ENCODE assay signal across 7 cellular contexts in the genomic region with DNA sequence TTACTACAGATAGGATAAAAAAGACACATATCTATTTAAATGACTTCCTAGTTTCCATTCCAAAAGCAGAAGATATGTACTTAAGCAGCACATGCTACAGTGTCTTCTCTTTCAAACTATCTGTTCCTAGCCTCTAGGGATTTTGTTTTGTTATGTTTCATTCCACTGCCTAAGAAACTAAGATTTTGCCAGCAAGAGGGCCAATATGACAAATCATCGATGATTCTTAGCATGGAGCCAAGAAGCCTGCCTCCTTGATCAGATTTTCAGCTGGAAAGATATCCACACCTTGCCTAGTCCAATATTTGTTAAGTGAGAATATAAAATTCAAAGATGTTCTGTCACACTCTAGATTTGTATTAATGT. TPM values are rescaled to one million over a fixed set of nuclear protein-coding genes. Genes with fewer than 3 reads are reported as not detected.
DNase-seq lines count a peak whose midpoint lies in the region; ATAC-seq and TF ChIP-seq lines count a peak whose summit lies in the region.

No MANE protein-coding gene starts in this region.

- H3K4me1 Mint-ChIP-seq in GM23338 (peaks cover 77% of the 10 kb centered on the region), T-cell (peaks cover 90 to 94% (median 93%) of the 10 kb centered on the region in 3 donors)

- H3K36me3 ChIP-seq in GM23338 (ENCODE audit: insufficient read depth), result no peaks in the 10 kb centered on the region

- peaks cover 75% of the 10 kb centered on the region for H3K36me3 Mint-ChIP-seq in GM23338 (ENCODE audit: low read depth)
- H3K36me3 Mint-ChIP-seq in T-cell, result peaks cover 7% of the 10 kb centered on the region

- no peaks in the 10 kb centered on the region for H3K27me3 ChIP-seq in GM23338 (ENCODE audit: insufficient read depth)

- H3K79me2 ChIP-seq in GM23338 (replicated peaks; ENCODE audit: insufficient read depth), result peaks cover 100% of the 10 kb centered on the region

- POLR2A ChIA-PET in T-cell (lab: Charles Lee), result no interaction called here

- peaks cover 95% of the 10 kb centered on the region for H4K20me1 ChIP-seq in GM23338 (replicated peaks; ENCODE audit: insufficient read depth)

- H3K4me1 ChIP-seq in GM23338 (ENCODE audit: insufficient read depth), result peaks cover 72% of the 10 kb centered on the region

- H3K4me3 ChIP-seq in GM23338 (peak overlapping the region; percentile 27), skin epidermis (no peak overlapping the region)

- DNase-seq in GM23338 (ENCODE audit: low spot score) (no peak), T-cell (no peak), fibroblast of gingiva (ENCODE audit: low read depth) (peak; percentile 58), 8988T (no peak)

- peak overlapping the region; percentile 39; the same call in 2 of the 3 replicates for H3K4me3 Mint-ChIP-seq in GM23338
- peak overlapping the region in 2 of 3 donors; percentile 5 to 22 for H3K4me3 Mint-ChIP-seq in T-cell

- no peaks in the 10 kb centered on the region for H3K9me2 ChIP-seq in GM23338 (ENCODE audit: insufficient read depth)

- no peak for TF ChIP-seq CTCF in GM23338 (conservative IDR thresholded peaks at IDR 0.05; ENCODE audit: low read depth in 2 of 2)

- H2AFZ ChIP-seq in GM23338, result no peak overlapping the region

- H3K27me3 Mint-ChIP-seq in GM23338 (ENCODE audit: insufficient read depth, low read depth, poor library complexity) (peaks cover 10% of the 10 kb centered on the region), T-cell (no peaks in the 10 kb centered on the region)

- no peaks in the 10 kb centered on the region; the same call in 2 of the 3 replicates for H3K9me3 Mint-ChIP-seq in GM23338
- no peaks in the 10 kb centered on the region for H3K9me3 Mint-ChIP-seq in T-cell

- H3K27ac Mint-ChIP-seq in GM23338, result no peak overlapping the region; the same call in 1 of the 2 replicates
- peak overlapping the region; percentile 62 to 88 for H3K27ac Mint-ChIP-seq in T-cell

- H3K4me2 ChIP-seq in GM23338, result peak overlapping the region; percentile 42; the same call in 1 of the 2 replicates

- 0 out of 2 replicates have a peak, but pooled peaks cover 3% of the 10 kb centered on the region for H3F3A ChIP-seq in GM23338 (replicated peaks; ENCODE audit: low read depth)

- ATAC-seq in GM23338 (no peak), T-cell (replicated peaks in 1 of 4) (no peak), GM18861 (IDR thresholded peaks at IDR 0.05; ENCODE audit: unreplicated experiment) (no peak), GM21717 (IDR thresholded peaks at IDR 0.05; ENCODE audit: unreplicated experiment) (no peak)

- CTCF ChIA-PET in T-cell (lab: Charles Lee), result interaction anchor here in 1 of 2 donors (0.7 kb wide), 1 partner anchor 462 kb away, joined by 4 read pairs; no protein-coding TSS in a partner anchor

- H3K27ac ChIP-seq in GM23338 (ENCODE audit: low read depth) (peak overlapping the region; percentile 43), skin epidermis (peak overlapping the region in 13 of 21 experiments; percentile 42 to 98 (median 61))

TF ChIP-seq in GM23338, 12 proteins besides CTCF, POLR2A, EP300 and RAD21 (continues in another document):
- TF ChIP-seq EZH2phosphoT487 (IDR thresholded peaks at IDR 0.05; ENCODE audit: unreplicated experiment) (no peak), CREB1 (CRISPR knock-in tag; IDR thresholded peaks at IDR 0.05; ENCODE audit: low read depth) (no peak), NANOG (IDR thresholded peaks at IDR 0.05; ENCODE audit: borderline replicate concordance) (no peak), ETS1 (IDR thresholded peaks at IDR 0.05) (no peak), REST (IDR thresholded peaks at IDR 0.05; ENCODE audit: unreplicated experiment) (no peak)

RNA-seq across cellular contexts. Expression of gene SNX5, which starts 7.0 kb away (rescaled TPM):
- 269 and 287 TPM in 2 replicates for total RNA-seq in GM23338 (2014; rRNA removed; shearing (Covaris generic))
- 154 and 167 TPM in 2 replicates for polyA plus RNA-seq in GM23338 (2016; fragmentation: Nextera tagmentation; extraction: Ambion mirVana)
- 10 to 100 TPM; 53.6 to 68.9 (median 56.7) TPM for total RNA-seq in T-cell

RNA-seq across cellular contexts. Expression of gene MGME1, which starts 7.2 kb away (rescaled TPM):
- 41.5 and 43.1 TPM in 2 replicates for total RNA-seq in GM23338 (2014; rRNA removed; shearing (Covaris generic))
- polyA plus RNA-seq in GM23338 (2016; fragmentation: Nextera tagmentation; extraction: Ambion mirVana), result 55.2 and 56.9 TPM in 2 replicates
- 10 to 100 TPM in 3 of 5 donors, 1 to 10 TPM in 2; 7.3 to 15.0 (median 12.8) TPM for total RNA-seq in T-cell
